8 cellular contexts compared by ENCODE assay signal in genomic region chr3:42014443-42014945, GRCh38. TPM values are rescaled to one million over a fixed set of nuclear protein-coding genes. Genes with fewer than 3 reads are reported as not detected.
DNase-seq lines count a peak whose midpoint lies in the region; ATAC-seq and TF ChIP-seq lines count a peak whose summit lies in the region.

No MANE protein-coding gene starts in this region.

- H3K4me1 ChIP-seq in fibroblast of lung (ENCODE audit: control insufficient read depth, extremely low read depth, insufficient read depth, low read length) (peaks cover 7% of the 10 kb centered on the region), neural progenitor cell (peaks cover 12% of the 10 kb centered on the region)

- ATAC-seq in GM18511 (IDR thresholded peaks at IDR 0.05; ENCODE audit: unreplicated experiment) (peak; percentile 12), T-cell (replicated peaks in 1 of 4) (no peak), GM19467 (IDR thresholded peaks at IDR 0.05; ENCODE audit: unreplicated experiment) (no peak)
- no peak for ATAC-seq in activated CD4-positive, CD25-positive, alpha-beta regulatory T cell treated with anti-CD3 and anti-CD28 coated beads, Interleukin-2, amount 50 U/mL, for 24 hours

- H3K4me3 ChIP-seq in AG10803 (ENCODE audit: low read length) (peak overlapping the region; percentile 89), fibroblast of lung (replicated peaks in 1 of 4; ENCODE audit: control extremely low read depth in 1 of 4, insufficient read depth in 1 of 4, low read depth in 3 of 4, low read length in 4 of 4) (peak overlapping the region; percentile 53 to 71 (median 62)), neural progenitor cell (peak overlapping the region; percentile 86)

- H3K4me1 Mint-ChIP-seq in T-cell (peaks cover 44 to 49% (median 48%) of the 10 kb centered on the region in 3 donors), neural progenitor cell (peaks cover 30% of the 10 kb centered on the region)

- H3K27me3 ChIP-seq in fibroblast of lung (ENCODE audit: control insufficient read depth, insufficient read depth, low read length) (no peaks in the 10 kb centered on the region), neural progenitor cell (no peaks in the 10 kb centered on the region)

- peak overlapping the region; percentile 86 to 88 (median 86) for H3K4me3 Mint-ChIP-seq in T-cell
- H3K4me3 Mint-ChIP-seq in neural progenitor cell: peak overlapping the region; percentile 92

- H3K9ac ChIP-seq in fibroblast of lung (ENCODE audit: insufficient read depth, low read length) (peak overlapping the region; percentile 87), neural progenitor cell (peak overlapping the region; percentile 17)

- DNase-seq in AG10803 (ENCODE audit: low read depth) (no peak), T-cell (no peak), fibroblast of lung (ENCODE audit: low read depth in 2 of 2) (peak in 1 of 2 donors; percentile 34), neural progenitor cell (ENCODE audit: low spot score) (peak; percentile 37), 8988T (no peak)

- CTCF ChIA-PET in T-cell (lab: Charles Lee): interaction anchor here in 1 of 2 donors (0.7 kb wide), 1 partner anchor 96 kb away, joined by 3 read pairs; no protein-coding TSS in a partner anchor

- H3K27ac Mint-ChIP-seq in T-cell: peak overlapping the region; percentile 74 to 79
- peak overlapping the region; percentile 55 for H3K27ac Mint-ChIP-seq in neural progenitor cell

- H3K36me3 ChIP-seq in fibroblast of lung (ENCODE audit: control insufficient read depth, insufficient read depth, low read length): no peaks in the 10 kb centered on the region
- H3K36me3 ChIP-seq in neural progenitor cell: no peaks in the 10 kb centered on the region

- H3K79me2 ChIP-seq in fibroblast of lung (ENCODE audit: control insufficient read depth, insufficient read depth, low read length) (peaks cover 56% of the 10 kb centered on the region), neural progenitor cell (ENCODE audit: low read depth) (peaks cover 55% of the 10 kb centered on the region)

- H3K4me2 ChIP-seq in fibroblast of lung (ENCODE audit: extremely low read depth, insufficient read depth, low read length) (peak overlapping the region; percentile 68), neural progenitor cell (peak overlapping the region; percentile 87)

- H3K9me3 Mint-ChIP-seq in T-cell: no peaks in the 10 kb centered on the region
- H3K9me3 Mint-ChIP-seq in neural progenitor cell: no peaks in the 10 kb centered on the region

- H3K27ac ChIP-seq in fibroblast of lung (ENCODE audit: insufficient read depth, low read length): peak overlapping the region; percentile 65
- H3K27ac ChIP-seq in neural progenitor cell: no peak overlapping the region

- no peaks in the 10 kb centered on the region for H3K36me3 Mint-ChIP-seq in T-cell
- H3K36me3 Mint-ChIP-seq in neural progenitor cell: peaks cover 4% of the 10 kb centered on the region

- H4K20me1 ChIP-seq in fibroblast of lung (ENCODE audit: control insufficient read depth, extremely low read depth, insufficient read depth, low read length) (no peaks in the 10 kb centered on the region), neural progenitor cell (ENCODE audit: low read depth) (peaks cover 27% of the 10 kb centered on the region)

- H3K27me3 Mint-ChIP-seq in T-cell: no peaks in the 10 kb centered on the region
- peaks cover 9% of the 10 kb centered on the region for H3K27me3 Mint-ChIP-seq in neural progenitor cell (ENCODE audit: insufficient read depth, low read depth)

- no peaks in the 10 kb centered on the region for H3K9me3 ChIP-seq in fibroblast of lung (ENCODE audit: control insufficient read depth, insufficient read depth, low read depth, low read length)
- H3K9me3 ChIP-seq in neural progenitor cell (ENCODE audit: low read depth): no peaks in the 10 kb centered on the region

- H2AFZ ChIP-seq in fibroblast of lung (ENCODE audit: low read length) (no peak overlapping the region), neural progenitor cell (replicated peaks) (peak overlapping the region; percentile 27)

- H3F3A ChIP-seq in neural progenitor cell (ENCODE audit: low read depth): peaks cover 24% of the 10 kb centered on the region

- no peak for TF ChIP-seq CTCF in AG10803 (conservative IDR thresholded peaks at IDR 0.05; ENCODE audit: low read length)
- no peak for TF ChIP-seq CTCF in fibroblast of lung (conservative IDR thresholded peaks at IDR 0.05 in 1 of 2, IDR thresholded peaks at IDR 0.05 in 1 of 2; ENCODE audit: low read depth in 1 of 2, low read length in 2 of 2)
- TF ChIP-seq CTCF in neural progenitor cell (IDR thresholded peaks at IDR 0.05): no peak

- POLR2A ChIA-PET in T-cell (lab: Charles Lee): no interaction called here

RNA-seq across cellular contexts. Expression of gene ULK4, which starts 52.6 kb away (rescaled TPM):
- 10 to 100 TPM; 17.5 to 28.2 (median 19.7) TPM for total RNA-seq in T-cell
- total RNA-seq in fibroblast of lung: 9.7 and 12.8 TPM in 2 replicates
- polyA plus RNA-seq in fibroblast of lung: 9.1 and 13.8 TPM in 2 replicates
- 6.1 and 6.9 TPM in 2 replicates for polyA plus RNA-seq in fibroblast of lung (2012)
- 2.8 and 6.1 TPM in 2 replicates for polyA minus RNA-seq in fibroblast of lung (ENCODE audit: low replicate concordance)
- 27.2 and 33.0 TPM in 2 replicates for total RNA-seq in neural progenitor cell (ENCODE audit: low replicate concordance)
